In the genomic region with DNA sequence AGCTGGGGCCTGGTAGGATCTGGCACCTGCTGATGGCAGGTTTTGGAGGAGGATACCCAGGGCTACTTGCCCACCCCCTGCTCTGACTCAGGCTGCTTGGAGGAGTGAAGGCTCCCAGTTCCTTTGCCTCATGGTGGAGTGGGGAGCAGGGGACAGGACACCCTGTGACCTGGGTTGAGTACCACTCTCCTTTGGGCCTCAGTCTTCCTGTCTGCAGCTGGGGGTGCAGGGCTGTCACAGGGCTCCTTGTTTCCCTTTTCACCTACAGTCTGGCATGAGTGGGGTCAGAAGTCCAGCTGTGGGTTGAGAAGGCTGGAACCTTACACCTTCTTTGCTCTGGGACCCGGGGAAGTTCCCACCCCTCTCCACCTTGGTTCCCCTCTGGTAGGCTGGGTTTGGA, we compare ENCODE assay signal across 21 cellular contexts. TPM values are rescaled to one million over a fixed set of nuclear protein-coding genes. Genes with fewer than 3 reads are reported as not detected.
DNase-seq lines count a peak whose midpoint lies in the region; ATAC-seq and TF ChIP-seq lines count a peak whose summit lies in the region.
"Had no signal": no experiment of that assay in that cellular context is flagged by ENCODE, and none has a peak within 500 bp of the region (broad histone marks: within the 10 kb centered on the region; RNA-seq: fewer than 3 reads in every experiment).

No MANE protein-coding gene starts in this region.

- DNase-seq in left ventricle myocardium inferior (no peak), Right ventricle myocardium superior (no peak), esophagus squamous epithelium (lab: John Stamatoyannopoulos, UW) (no peak), osteoblast (ENCODE audit: insufficient read length, low spot score, missing footprints) (no peak), upper lobe of right lung (no peak), SIG-M5 (lab: John Stamatoyannopoulos, UW) (no peak), G401 (ENCODE audit: low spot score) (no peak)
- DNase-seq: activated CD4-positive, alpha-beta memory T cell treated with anti-CD3 and anti-CD28 coated beads for 36 hours; activated T-cell treated with anti-CD3 and anti-CD28 coated beads, Interleukin-2, amount 50 U/mL, for 1 hour; islet precursor cell; Karpas-422; NCI-H1105 treated with DMSO at 0.1 percent for 48 hours; NCI-H774; posterior cingulate gyrus; T-helper 1 cell; WERI-Rb-1 had no signal

- H3K36me3 ChIP-seq in left ventricle myocardium inferior (peaks cover 6% of the 10 kb centered on the region), esophagus squamous epithelium (peaks cover 12 to 55% (median 13%) of the 10 kb centered on the region in 3 donors), osteoblast (ENCODE audit: insufficient read depth, low read length) (no peaks in the 10 kb centered on the region), upper lobe of right lung (no peaks in the 10 kb centered on the region)

- peaks cover 45% of the 10 kb centered on the region for H3K79me2 ChIP-seq in osteoblast (ENCODE audit: insufficient read depth, low read length)

- no peaks in the 10 kb centered on the region for H3K9me3 ChIP-seq in left ventricle myocardium inferior (replicated peaks)
- no peaks in the 10 kb centered on the region for H3K9me3 ChIP-seq in esophagus squamous epithelium
- no peaks in the 10 kb centered on the region for H3K9me3 ChIP-seq in osteoblast (ENCODE audit: low read depth, low read length)
- H3K9me3 ChIP-seq in upper lobe of right lung = no peaks in the 10 kb centered on the region

- no peak for TF ChIP-seq CTCF in left ventricle myocardium inferior (IDR thresholded peaks at IDR 0.05; ENCODE audit: borderline replicate concordance)
- TF ChIP-seq CTCF in esophagus squamous epithelium (IDR thresholded peaks at IDR 0.05) = no peak
- no peak for TF ChIP-seq CTCF in osteoblast (IDR thresholded peaks at IDR 0.05; ENCODE audit: extremely low read depth, low read depth, low read length)
- TF ChIP-seq CTCF in upper lobe of right lung (IDR thresholded peaks at IDR 0.05) = no peak

- intact Hi-C loops in left ventricle myocardium inferior (cut with micrococcal nuclease) = no loop called here
- intact Hi-C loops in Right ventricle myocardium superior (cut with DNase I) = no loop called here
- intact Hi-C loops in esophagus squamous epithelium (cut with DNase I) = no loop called here
- intact Hi-C loops in upper lobe of right lung (cut with DNase I) = no loop called here

- in situ Hi-C loops in G401 (cut with HindIII; ENCODE audit: low sequenced_read_pairs) = no loop called here

- H2AFZ ChIP-seq in osteoblast (ENCODE audit: low read length) = peak overlapping the region; percentile 64
- H2AFZ ChIP-seq: hepatocyte had no signal

- H3K4me2 ChIP-seq in osteoblast (ENCODE audit: insufficient read depth, low read length) = no peak overlapping the region
- H3K4me2 ChIP-seq: hepatocyte had no signal

- no peak for TF ChIP-seq POLR2A in esophagus squamous epithelium (IDR thresholded peaks at IDR 0.05)

- peak overlapping the region; percentile 88 for H3K27ac ChIP-seq in left ventricle myocardium inferior (replicated peaks)
- peak overlapping the region; percentile 89 to 97 (median 94) for H3K27ac ChIP-seq in esophagus squamous epithelium
- H3K27ac ChIP-seq in osteoblast (ENCODE audit: low read depth, low read length) = peak overlapping the region; percentile 95
- peak overlapping the region; percentile 76 for H3K27ac ChIP-seq in upper lobe of right lung
- H3K27ac ChIP-seq: hepatocyte, WERI-Rb-1 had no signal

- ATAC-seq in Right ventricle myocardium superior (ENCODE audit: poor library complexity) (no peak), upper lobe of right lung (no peak), GM21576 (IDR thresholded peaks at IDR 0.05; ENCODE audit: unreplicated experiment) (no peak)
- ATAC-seq: stimulated activated memory B cell treated with anti-CD40 and anti-IgM and Interleukin-4, amounts not matched to agents 10 μg/mL and 1 μg/mL and 100 μg/mL, for 72 hours had no signal

- H3K4me3 ChIP-seq in left ventricle myocardium inferior = no peak overlapping the region
- no peak overlapping the region for H3K4me3 ChIP-seq in esophagus squamous epithelium
- H3K4me3 ChIP-seq in osteoblast (ENCODE audit: insufficient read depth, low read length) = no peak overlapping the region
- H3K4me3 ChIP-seq in upper lobe of right lung = no peak overlapping the region
- H3K4me3 ChIP-seq: hepatocyte had no signal

- H3K27me3 ChIP-seq in left ventricle myocardium inferior (ENCODE audit: low read depth) (no peaks in the 10 kb centered on the region), esophagus squamous epithelium (no peaks in the 10 kb centered on the region), osteoblast (ENCODE audit: insufficient read depth, low read length) (no peaks in the 10 kb centered on the region), upper lobe of right lung (no peaks in the 10 kb centered on the region)
- H3K27me3 ChIP-seq: hepatocyte had no signal

- H3K4me1 ChIP-seq in left ventricle myocardium inferior (peaks cover 84% of the 10 kb centered on the region), esophagus squamous epithelium (peaks cover 57 to 98% (median 77%) of the 10 kb centered on the region in 3 donors), osteoblast (ENCODE audit: insufficient read depth, low read length) (peaks cover 42% of the 10 kb centered on the region), upper lobe of right lung (peaks cover 62% of the 10 kb centered on the region)

- no peaks in the 10 kb centered on the region for H4K20me1 ChIP-seq in osteoblast (ENCODE audit: insufficient read depth, low read length)

- 67 to 75% methylated on average over 1 of the region's 1 CpG for WGBS in esophagus squamous epithelium, 2 donors

RNA-seq across cellular contexts. Expression of gene SEMA3F, which starts 14.7 kb away (rescaled TPM):
- total RNA-seq in left ventricle myocardium inferior (10.2 TPM), Right ventricle myocardium superior (10.8 TPM), esophagus squamous epithelium (100 to 1,000 TPM in 3 of 4 donors, 10 to 100 TPM in 1; 56.8 to 146 (median 109) TPM), osteoblast (5.1 and 16.5 TPM in 2 replicates), upper lobe of right lung (65.6 TPM)
- total RNA-seq in G401 (2014; rRNA removed; shearing (Covaris generic)) = 46.9 and 55.8 TPM in 2 replicates

RNA-seq across cellular contexts. Expression of gene GNAT1, which starts 21.6 kb away (rescaled TPM):
- not detected for total RNA-seq in left ventricle myocardium inferior
- total RNA-seq in Right ventricle myocardium superior = not detected
- not detected for total RNA-seq in esophagus squamous epithelium
- total RNA-seq in osteoblast = not detected in 2 replicates
- not detected for total RNA-seq in upper lobe of right lung
- not detected in 2 replicates for total RNA-seq in G401 (2014; rRNA removed; shearing (Covaris generic))
- total RNA-seq: activated CD4-positive, alpha-beta memory T cell treated with anti-CD3 and anti-CD28 coated beads for 36 hours; activated naive CD4-positive, alpha-beta T cell treated with anti-CD3 and anti-CD28 coated beads, Interleukin-2, amount 50 U/mL, for 72 hours; Daoy; hepatocyte had no signal

RNA-seq across cellular contexts. Expression of gene SLC38A3, which starts 35.2 kb away (rescaled TPM):
- total RNA-seq in left ventricle myocardium inferior = 10.4 TPM
- 10.6 TPM for total RNA-seq in Right ventricle myocardium superior
- total RNA-seq in esophagus squamous epithelium = not detected
- total RNA-seq in osteoblast = 0.29 and 0.36 TPM in 2 replicates
- not detected for total RNA-seq in upper lobe of right lung
- 1.1 and 3.0 TPM in 2 replicates for total RNA-seq in G401 (2014; rRNA removed; shearing (Covaris generic))
- total RNA-seq: activated CD4-positive, alpha-beta memory T cell treated with anti-CD3 and anti-CD28 coated beads for 36 hours; activated naive CD4-positive, alpha-beta T cell treated with anti-CD3 and anti-CD28 coated beads, Interleukin-2, amount 50 U/mL, for 72 hours; Daoy had no signal
